Comparison of ENCODE assay signal across 16 cellular contexts in genomic region chr12:27252934-27253333, GRCh38. TPM values are rescaled to one million over a fixed set of nuclear protein-coding genes. Genes with fewer than 3 reads are reported as not detected.
DNase-seq lines count a peak whose midpoint lies in the region; ATAC-seq, FAIRE-seq and TF ChIP-seq lines count a peak whose summit lies in the region.
"Had no signal": no experiment of that assay in that cellular context is flagged by ENCODE, and none has a peak within 500 bp of the region (broad histone marks: within the 10 kb centered on the region; RNA-seq: fewer than 3 reads in every experiment).

No MANE protein-coding gene starts in this region.

- FAIRE-seq in GM12892 (lab: Jason Lieb, UNC): peak; percentile 62
- no peak for FAIRE-seq in GM12878 (lab: Jason Lieb, UNC)
- no peak for FAIRE-seq in H54 (lab: Jason Lieb, UNC)

- SMC1A ChIA-PET in GM12878 (lab: Charles Lee; ENCODE audit: uncharacterized antibody, unreplicated experiment): interaction anchor here (0.7 to 20.4 kb wide), 24 partner anchors 8 to 310 kb away, joined by 3 to 491 read pairs (median 5); partner anchors contain the start of gene STK38L

- H3K27ac Mint-ChIP-seq in nephron: peak overlapping the region; percentile 48 to 51 (median 50)
- H3K27ac Mint-ChIP-seq: CD8-positive, alpha-beta memory T cell; T-helper 1 cell treated with Interleukin-12 subunit alpha and Interleukin-12 subunit beta and Interleukin-4 antibody, amounts not matched to agents 30 μg/mL and 1 μg/mL, for 36 hours had no signal

- H3K4me1 ChIP-seq in GM12878 (ENCODE audit: control insufficient read depth, insufficient read depth, low read length): 0 out of 2 replicates have a peak, but pooled peaks cover 5% of the 10 kb centered on the region

- WGBS in GM12878 (ENCODE audit: insufficient coverage, insufficient replicate concordance, low lambda C conversion rate, missing lambda C conversion rate): 27% methylated on average over 2 of the region's 2 CpGs

- no peaks in the 10 kb centered on the region for H3K9me3 Mint-ChIP-seq in nephron
- H3K9me3 Mint-ChIP-seq: CD8-positive, alpha-beta memory T cell had no signal

- POLR2A ChIA-PET in GM12878 (lab: Charles Lee): interaction anchor here (0.8 to 9.7 kb wide), 14 partner anchors 8 to 75 kb away, joined by 3 to 94 read pairs (median 8); partner anchors contain the start of gene STK38L

- peaks cover 8% of the 10 kb centered on the region; the same call in 2 of the 3 replicates for H3K9me3 ChIP-seq in GM12878 (replicated peaks; ENCODE audit: control insufficient read depth, insufficient read depth, low read length)

- BruUV-seq in GM12878 (replicated peaks; lab: Mats Ljungman, UMichigan): no TSS peak

- no peaks in the 10 kb centered on the region for H3K27me3 Mint-ChIP-seq in nephron (ENCODE audit: low read depth)
- H3K27me3 Mint-ChIP-seq: CD8-positive, alpha-beta memory T cell had no signal

- H3K4me3 ChIP-seq in GM12878: no peak overlapping the region; the same call in 1 of the 2 replicates

- H2AFZ ChIP-seq in GM12878 (ENCODE audit: control insufficient read depth, low read depth, low read length): no peak overlapping the region

- peak overlapping the region; percentile 60 for H3K4me2 ChIP-seq in GM12878 (ENCODE audit: control insufficient read depth, insufficient read depth)

- TF ChIP-seq RAD21 in GM12878 (IDR thresholded peaks at IDR 0.05; ENCODE audit: insufficient read depth, low read depth, low read length): no peak

- RAD21 ChIA-PET in GM12878 (lab: Charles Lee; ENCODE audit: unreplicated experiment): interaction anchor here (0.7 to 21.5 kb wide), 21 partner anchors 8 to 189 kb away, joined by 3 to 282 read pairs (median 5); partner anchors contain the start of genes BMAL2 and STK38L

- H3K27me3 ChIP-seq in GM12878 (replicated peaks in 1 of 2; ENCODE audit: control insufficient read depth in 2 of 2, insufficient read depth in 2 of 2, low read length in 1 of 2): no peaks in the 10 kb centered on the region

- H3K36me3 ChIP-seq in GM12878 (ENCODE audit: control insufficient read depth in 2 of 2, insufficient read depth in 2 of 2, low read length in 1 of 2): peaks cover 5 to 13% of the 10 kb centered on the region in 2 experiments

- DNase-seq in GM12892 (ENCODE audit: insufficient read length): no peak
- DNase-seq in GM12878 (ENCODE audit: low read depth, low spot score): no peak
- DNase-seq in NCI-H82 (lab: John Stamatoyannopoulos, UW): no peak
- no peak for DNase-seq in NCI-H1417 treated with DMSO at 0.1 percent for 48 hours (lab: John Stamatoyannopoulos, UW)
- no peak for DNase-seq in NCI-H748 (lab: John Stamatoyannopoulos, UW; ENCODE audit: unreplicated experiment)
- DNase-seq in H54 (ENCODE audit: insufficient read length, low spot score): no peak
- DNase-seq: CD8-positive, alpha-beta memory T cell; Kasumi-1; NCI-H1105 treated with DMSO at 0.1 percent for 48 hours; NCI-H2227 treated with DMSO at 0.1 percent for 48 hours; Right ventricle myocardium superior; stimulated activated CD4-positive, alpha-beta T cell treated with anti-CD3 and anti-CD28 coated beads, Interleukin-1b, Interleukin-23, amount 100 ng/mL, for 48 hours had no signal

- H3K9ac ChIP-seq in GM12878 (ENCODE audit: control insufficient read depth, insufficient read depth, low read length): no peak overlapping the region

- peak; percentile 58 for ATAC-seq in GM21423 (IDR thresholded peaks at IDR 0.05; ENCODE audit: unreplicated experiment)
- ATAC-seq in GM12878: peak; percentile 56

- peak overlapping the region; percentile 48; the same call in 1 of the 2 replicates for H3K27ac ChIP-seq in GM12878 (ENCODE audit: control insufficient read depth, insufficient read depth)
- H3K27ac ChIP-seq: epithelial cell of prostate had no signal

- no peak for TF ChIP-seq EP300 in GM12878 (IDR thresholded peaks at IDR 0.05; ENCODE audit: borderline replicate concordance in 1 of 2, control insufficient read depth in 1 of 2, low read depth in 2 of 2, low read length in 2 of 2)

- peaks cover 15% of the 10 kb centered on the region for H3K4me1 Mint-ChIP-seq in nephron

- no peak for TF ChIP-seq CTCF in GM12878 (IDR thresholded peaks at IDR 0.05 in 2 of 3, conservative IDR thresholded peaks at IDR 0.05 in 1 of 3; ENCODE audit: control insufficient read depth in 2 of 3, extremely low read depth in 1 of 3, insufficient read depth in 1 of 3, low read depth in 3 of 3, low read length in 3 of 3)
- TF ChIP-seq CTCF in nephron (IDR thresholded peaks at IDR 0.05; ENCODE audit: unreplicated experiment in 3 of 3): no peak

- CTCF ChIA-PET in GM12878 (lab: Yijun Ruan, JAX): interaction anchor here (1.2 to 14.4 kb wide), 8 partner anchors 13 to 237 kb away, joined by 3 to 179 read pairs (median 6); no protein-coding TSS in a partner anchor

- H3K4me3 Mint-ChIP-seq in nephron: no peak overlapping the region
- H3K4me3 Mint-ChIP-seq: CD8-positive, alpha-beta memory T cell; T-helper 1 cell treated with Interleukin-12 subunit alpha and Interleukin-12 subunit beta and Interleukin-4 antibody, amounts not matched to agents 30 μg/mL and 1 μg/mL, for 36 hours had no signal

- TF ChIP-seq POLR2A in GM12892 (IDR thresholded peaks at IDR 0.05; ENCODE audit: low read depth, low read length) (no peak), GM12878 (IDR thresholded peaks at IDR 0.05; ENCODE audit: low read depth, low read length) (no peak), H54 (IDR thresholded peaks at IDR 0.05; ENCODE audit: low read depth, low read length) (no peak)

- peaks cover 97% of the 10 kb centered on the region for H3K79me2 ChIP-seq in GM12878 (ENCODE audit: control insufficient read depth, insufficient read depth, low read length)

- H3K36me3 Mint-ChIP-seq in nephron (ENCODE audit: low read depth): peaks cover 27% of the 10 kb centered on the region

- in situ Hi-C loops in GM12878 (cut with MboI): no loop called here

- intact Hi-C loops in GM12878 (cut with micrococcal nuclease; ENCODE audit: unreplicated experiment): no loop called here

- H4K20me1 ChIP-seq in GM12878 (ENCODE audit: control insufficient read depth, insufficient read depth): no peaks in the 10 kb centered on the region

TF ChIP-seq in GM12878, 131 proteins besides CTCF, POLR2A, EP300 and RAD21 (continues in another document):
- no peak for TF ChIP-seq TCF7 (IDR thresholded peaks at IDR 0.05; ENCODE audit: borderline replicate concordance)
- no peak for TF ChIP-seq MYB (IDR thresholded peaks at IDR 0.05; ENCODE audit: borderline replicate concordance, low read depth, low read length)
- no peak for TF ChIP-seq NFIC (IDR thresholded peaks at IDR 0.05; ENCODE audit: low read depth, low read length)
- TF ChIP-seq LARP7 (IDR thresholded peaks at IDR 0.05): no peak
- no peak for TF ChIP-seq ETV6 (conservative IDR thresholded peaks at IDR 0.05 in 1 of 2, IDR thresholded peaks at IDR 0.05 in 1 of 2; ENCODE audit: borderline replicate concordance in 1 of 2, low read depth in 1 of 2)
- no peak for TF ChIP-seq CREB1 (IDR thresholded peaks at IDR 0.05; ENCODE audit: low read depth)
- peak; percentile 20; the same call in 1 of the 2 replicates for TF ChIP-seq PKNOX1 (IDR thresholded peaks at IDR 0.05)
- TF ChIP-seq ZSCAN29 (IDR thresholded peaks at IDR 0.05): no peak
- 0 out of 2 replicates have a peak, but pooled peaks have one; percentile 41 for TF ChIP-seq ZNF217 (IDR thresholded peaks at IDR 0.05)
- no peak for TF ChIP-seq NFXL1 (IDR thresholded peaks at IDR 0.05; ENCODE audit: borderline replicate concordance)

RNA-seq across cellular contexts. Expression of gene STK38L, which starts 8.8 kb away (rescaled TPM):
- polyA plus RNA-seq in GM12892 (2012; ENCODE audit: missing spikeins): 93.4 TPM
- total RNA-seq in GM12878 (2013; cell fraction: nucleolus; rRNA removed): 283 and 300 TPM in 2 replicates
- total RNA-seq in GM12878 (2014; rRNA removed) (92.7 and 120 TPM in 2 replicates), GM12878 (2014; rRNA removed; fragmentation: Illumina TruSeq; extraction: Trizol) (130 and 131 TPM in 2 replicates), GM12878 (2021) (110 and 131 TPM in 2 replicates)
- 19.4 TPM for polyA plus RNA-seq in GM12878 (2011; ENCODE audit: low read depth)
- polyA plus RNA-seq in GM12878 (2011; rRNA removed) (121 and 218 TPM in 2 replicates), GM12878 (2014; fragmentation: Illumina TruSeq; extraction: Trizol) (134 and 173 TPM in 2 replicates), GM12878 (2014; fragmentation: Nextera tagmentation; extraction: Ambion mirVana) (10 to 100 TPM; 43.0 to 50.2 TPM), GM12878 (2014; rRNA removed) (76.8 and 90.8 TPM in 2 replicates), GM12878 (2016; fragmentation: Nextera tagmentation; extraction: Ambion mirVana) (100 to 1,000 TPM; 144 to 154 TPM)
- polyA plus RNA-seq in GM12878 (2011; cell fraction: cytosol; rRNA removed): 24.3 and 29.2 TPM in 2 replicates
- 70.9 and 75.1 TPM in 2 replicates for polyA plus RNA-seq in GM12878 (2011; cell fraction: nucleus; rRNA removed)
- polyA plus RNA-seq in GM12878 (2012): 40.8 and 44.4 TPM in 2 replicates
- 41.8 and 75.6 TPM in 2 replicates for polyA minus RNA-seq in GM12878 (2011; rRNA and poly(A)+ RNA removed)
- 35.9 and 43.5 TPM in 2 replicates for polyA minus RNA-seq in GM12878 (2011; cell fraction: cytosol; rRNA and poly(A)+ RNA removed)
- polyA minus RNA-seq in GM12878 (2011; cell fraction: nucleus; rRNA and poly(A)+ RNA removed): 36.5 and 60.8 TPM in 2 replicates
